Comparison of ENCODE assay signal across 18 cellular contexts in genomic region chr9:103997861-103998370, GRCh38.
DNase-seq lines count a peak whose midpoint lies in the region; FAIRE-seq and TF ChIP-seq lines count a peak whose summit lies in the region.
"Had no signal": no experiment of that assay in that cellular context is flagged by ENCODE, and none has a peak within 500 bp of the region (broad histone marks: within the 10 kb centered on the region; RNA-seq: fewer than 3 reads in every experiment).

No MANE protein-coding gene starts in this region.

- no peak overlapping the region for H3K4me3 ChIP-seq in WERI-Rb-1 (ENCODE audit: low read depth, low read length)
- H3K4me3 ChIP-seq: A549; BLaER1 treated with 17β-estradiol and CSF1 and Interleukin-3, amounts not matched to agents 10 nM and 100 nM; PC-9 had no signal

- FAIRE-seq in D721Med (lab: Jason Lieb, UNC): peak; percentile 66
- FAIRE-seq: A549 had no signal

- peak overlapping the region; percentile 2; the same call in 1 of the 2 replicates for H3K27ac ChIP-seq in WERI-Rb-1
- H3K27ac ChIP-seq: A549; BLaER1 treated with 17β-estradiol and CSF1 and Interleukin-3, amounts not matched to agents 10 nM and 100 nM; PC-9; RWPE1 had no signal

- H3K9me3 ChIP-seq in WERI-Rb-1 (ENCODE audit: severe bottlenecking): no peaks in the 10 kb centered on the region
- H3K9me3 ChIP-seq: A549 had no signal

- no peaks in the 10 kb centered on the region for H3K27me3 ChIP-seq in WERI-Rb-1 (ENCODE audit: insufficient read depth, low read depth, severe bottlenecking)
- H3K27me3 ChIP-seq: BLaER1 treated with 17β-estradiol and CSF1 and Interleukin-3, amounts not matched to agents 10 nM and 100 nM had no signal

- H3K36me3 ChIP-seq in WERI-Rb-1: no peaks in the 10 kb centered on the region
- H3K36me3 ChIP-seq: BLaER1 treated with 17β-estradiol and CSF1 and Interleukin-3, amounts not matched to agents 10 nM and 100 nM had no signal

- DNase-seq in D721Med (ENCODE audit: insufficient read length, low spot score): no peak
- DNase-seq in Kasumi-1 (lab: John Stamatoyannopoulos, UW): peak; percentile 84 to 87
- peak; percentile 64 for DNase-seq in NCI-H82 (lab: John Stamatoyannopoulos, UW)
- DNase-seq in WERI-Rb-1: no peak
- no peak for DNase-seq in activated CD4-positive, alpha-beta T cell treated with anti-CD3 and anti-CD28 coated beads, Interleukin-2, amount 50 U/mL, for 1 hour
- DNase-seq in DMS79 (lab: John Stamatoyannopoulos, UW): no peak
- DNase-seq in dedifferentiated amniotic fluid mesenchymal stem cell (ENCODE audit: extremely low spot score): no peak
- no peak for DNase-seq in LoVo (ENCODE audit: low spot score)
- DNase-seq: CD8-positive, alpha-beta T cell; DND-41; NCI-H1105 treated with DMSO at 0.1 percent for 48 hours; NCI-H187 treated with DMSO at 0.1 percent for 48 hours; NCI-H774; PC-9; T-helper 17 cell had no signal

- TF ChIP-seq CTCF in D721Med (IDR thresholded peaks at IDR 0.05; ENCODE audit: insufficient read depth, missing control alignments) (no peak), WERI-Rb-1 (IDR thresholded peaks at IDR 0.05; ENCODE audit: low read depth, low read length) (no peak)

Comparison
In these comparisons a context has a peak if more than half of its experiments do, and no peak if none do; other contexts are left out.
1. DNase-seq: peak in Kasumi-1 (2 of 2) and NCI-H82 (single experiment); none in D721Med (single experiment), WERI-Rb-1 (single experiment), activated CD4-positive, alpha-beta T cell treated with anti-CD3 and anti-CD28 coated beads, Interleukin-2, amount 50 U/mL, for 1 hour (single experiment), DMS79 (single experiment), dedifferentiated amniotic fluid mesenchymal stem cell (single experiment) and LoVo (single experiment).